Comparison of ENCODE assay signal across 8 cellular contexts in the genomic region with DNA sequence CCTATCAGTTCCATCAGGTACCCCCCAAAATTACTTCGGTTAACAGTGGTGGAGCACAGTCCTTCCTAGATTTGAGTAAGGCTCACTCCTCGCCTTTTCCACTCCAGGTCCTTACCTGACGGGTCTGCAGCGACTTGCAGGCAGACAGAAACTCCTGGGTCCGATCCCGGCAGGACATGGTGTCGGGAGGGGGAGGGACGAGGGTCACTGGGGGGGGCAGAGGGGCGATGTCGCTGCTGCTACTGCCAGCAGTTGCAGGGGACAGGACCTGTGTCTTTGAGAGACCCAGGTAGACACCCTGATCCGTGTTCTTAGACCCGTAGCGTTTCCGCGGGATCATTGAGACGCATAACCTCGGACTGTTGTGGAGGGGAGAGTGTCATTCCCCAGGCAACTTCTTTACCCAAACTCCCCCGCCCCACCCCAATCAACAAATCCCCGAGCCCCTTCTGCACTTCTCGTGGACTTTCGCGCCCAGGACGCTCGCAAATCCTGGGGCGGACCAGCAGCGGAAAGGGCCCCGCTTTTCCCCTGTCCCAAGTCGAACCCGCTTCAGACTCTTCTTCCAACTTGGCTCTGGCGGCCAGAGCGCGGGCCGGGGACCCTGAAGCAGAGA. TPM values are rescaled to one million over a fixed set of nuclear protein-coding genes. Genes with fewer than 3 reads are reported as not detected.
DNase-seq lines count a peak whose midpoint lies in the region; ATAC-seq and TF ChIP-seq lines count a peak whose summit lies in the region.

No MANE protein-coding gene starts in this region.

- H3K4me3 Mint-ChIP-seq in IgD-negative memory B cell: peak overlapping the region; percentile 93 to 100 (median 96)

- no peak for TF ChIP-seq POLR2A in body of pancreas (IDR thresholded peaks at IDR 0.05)

- H3K9me3 Mint-ChIP-seq in IgD-negative memory B cell: no peaks in the 10 kb centered on the region

- H3K4me1 ChIP-seq in body of pancreas: peaks cover 36% of the 10 kb centered on the region
- peaks cover 49% of the 10 kb centered on the region for H3K4me1 ChIP-seq in lower lobe of right lung
- no peaks in the 10 kb centered on the region for H3K4me1 ChIP-seq in urinary bladder (ENCODE audit: insufficient read depth)

- H3K9me3 ChIP-seq in body of pancreas (no peaks in the 10 kb centered on the region), lower lobe of right lung (no peaks in the 10 kb centered on the region)

- peaks cover 11% of the 10 kb centered on the region for H3K36me3 Mint-ChIP-seq in IgD-negative memory B cell

- 0% methylated on average over 2 to 33 of the region's 33 CpGs for WGBS in body of pancreas, 2 donors
- WGBS in urinary bladder: 1% methylated on average over 33 of the region's 33 CpGs

- no peaks in the 10 kb centered on the region for H3K27me3 ChIP-seq in body of pancreas
- H3K27me3 ChIP-seq in lower lobe of right lung (ENCODE audit: low read depth): no peaks in the 10 kb centered on the region

- H3K4me3 ChIP-seq in GM12875 (ENCODE audit: low read depth, low read length) (peak overlapping the region; percentile 68), body of pancreas (peak overlapping the region; percentile 69 to 73), lower lobe of right lung (peak overlapping the region; percentile 94), urinary bladder (ENCODE audit: low read depth, low read length) (peak overlapping the region; percentile 73)

- H3K27ac ChIP-seq in body of pancreas (peak overlapping the region; percentile 95 to 99 (median 99)), lower lobe of right lung (peak overlapping the region; percentile 96), urinary bladder (ENCODE audit: low read depth) (peak overlapping the region; percentile 93)

- H3K27ac Mint-ChIP-seq in IgD-negative memory B cell: peak overlapping the region; percentile 94 to 99 (median 99)

- H3K4me1 Mint-ChIP-seq in IgD-negative memory B cell: peaks cover 17 to 28% (median 22%) of the 10 kb centered on the region in 3 donors

- H3K27me3 Mint-ChIP-seq in IgD-negative memory B cell: no peaks in the 10 kb centered on the region

- H3K36me3 ChIP-seq in body of pancreas (replicated peaks in 1 of 2; ENCODE audit: insufficient read depth in 1 of 2, low read depth in 2 of 2): peaks cover 0 to 18% of the 10 kb centered on the region in 2 donors
- H3K36me3 ChIP-seq in lower lobe of right lung: peaks cover 55% of the 10 kb centered on the region
- H3K36me3 ChIP-seq in urinary bladder (ENCODE audit: insufficient read depth): no peaks in the 10 kb centered on the region

- TF ChIP-seq CTCF in GM12875 (IDR thresholded peaks at IDR 0.05; ENCODE audit: borderline replicate concordance, insufficient read depth, low read depth, low read length): no peak
- no peak for TF ChIP-seq CTCF in body of pancreas (IDR thresholded peaks at IDR 0.05)
- no peak for TF ChIP-seq CTCF in lower lobe of right lung (IDR thresholded peaks at IDR 0.05)

- peak in 2 of 4 donors; percentile 17 to 19 for DNase-seq in body of pancreas
- no peak for DNase-seq in lower lobe of right lung
- DNase-seq in stimulated activated CD4-positive, alpha-beta T cell treated with anti-CD3 and anti-CD28 coated beads, Interleukin-1b, Interleukin-23, amount 100 ng/mL, for 48 hours: no peak

- ATAC-seq in body of pancreas: no peak
- ATAC-seq in lower lobe of right lung: no peak
- ATAC-seq in GM21825 (IDR thresholded peaks at IDR 0.05; ENCODE audit: unreplicated experiment): no peak
- no peak for ATAC-seq in GM21737 (IDR thresholded peaks at IDR 0.05; ENCODE audit: unreplicated experiment)

- intact Hi-C loops in body of pancreas (cut with DNase I): no loop called here
- intact Hi-C loops in lower lobe of right lung (cut with DNase I): no loop called here

RNA-seq across cellular contexts. Expression of a gene that starts 0.8 kb away (rescaled TPM):
- polyA plus RNA-seq in IgD-negative memory B cell (39.8 TPM), urinary bladder (32.0 TPM)
- total RNA-seq in body of pancreas (10 to 100 TPM; 20.1 to 23.6 TPM), lower lobe of right lung (42.0 TPM), urinary bladder (30.0 TPM)

RNA-seq across cellular contexts. Expression of a gene that starts 1.6 kb away (rescaled TPM):
- not detected for polyA plus RNA-seq in IgD-negative memory B cell
- not detected for total RNA-seq in body of pancreas
- not detected for total RNA-seq in lower lobe of right lung
- not detected for total RNA-seq in urinary bladder
- not detected for polyA plus RNA-seq in urinary bladder

RNA-seq across cellular contexts. Expression of a gene that starts 8.4 kb away (rescaled TPM):
- 57.5 TPM for polyA plus RNA-seq in IgD-negative memory B cell
- total RNA-seq in body of pancreas: 10 to 100 TPM; 15.8 to 40.0 TPM
- total RNA-seq in lower lobe of right lung: 35.3 TPM
- 31.1 TPM for total RNA-seq in urinary bladder
- 47.1 TPM for polyA plus RNA-seq in urinary bladder

RNA-seq across cellular contexts. Expression of a gene that starts 25.8 kb away (rescaled TPM):
- 67.6 TPM for polyA plus RNA-seq in IgD-negative memory B cell
- 100 to 1,000 TPM in 1 of 2 donors, 10 to 100 TPM in 1; 49.8 to 108 TPM for total RNA-seq in body of pancreas
- total RNA-seq in lower lobe of right lung: 93.2 TPM
- total RNA-seq in urinary bladder: 32.4 TPM
- 103 TPM for polyA plus RNA-seq in urinary bladder

RNA-seq across cellular contexts. Expression of a gene that starts 39.2 kb away (rescaled TPM):
- polyA plus RNA-seq in IgD-negative memory B cell (39.1 TPM), urinary bladder (21.3 TPM)
- total RNA-seq in body of pancreas (10 to 100 TPM in 1 of 2 donors, 1 to 10 TPM in 1; 6.2 to 29.0 TPM), lower lobe of right lung (17.2 TPM), urinary bladder (16.7 TPM)
